1 cellular context compared by ENCODE assay signal in the genomic region with DNA sequence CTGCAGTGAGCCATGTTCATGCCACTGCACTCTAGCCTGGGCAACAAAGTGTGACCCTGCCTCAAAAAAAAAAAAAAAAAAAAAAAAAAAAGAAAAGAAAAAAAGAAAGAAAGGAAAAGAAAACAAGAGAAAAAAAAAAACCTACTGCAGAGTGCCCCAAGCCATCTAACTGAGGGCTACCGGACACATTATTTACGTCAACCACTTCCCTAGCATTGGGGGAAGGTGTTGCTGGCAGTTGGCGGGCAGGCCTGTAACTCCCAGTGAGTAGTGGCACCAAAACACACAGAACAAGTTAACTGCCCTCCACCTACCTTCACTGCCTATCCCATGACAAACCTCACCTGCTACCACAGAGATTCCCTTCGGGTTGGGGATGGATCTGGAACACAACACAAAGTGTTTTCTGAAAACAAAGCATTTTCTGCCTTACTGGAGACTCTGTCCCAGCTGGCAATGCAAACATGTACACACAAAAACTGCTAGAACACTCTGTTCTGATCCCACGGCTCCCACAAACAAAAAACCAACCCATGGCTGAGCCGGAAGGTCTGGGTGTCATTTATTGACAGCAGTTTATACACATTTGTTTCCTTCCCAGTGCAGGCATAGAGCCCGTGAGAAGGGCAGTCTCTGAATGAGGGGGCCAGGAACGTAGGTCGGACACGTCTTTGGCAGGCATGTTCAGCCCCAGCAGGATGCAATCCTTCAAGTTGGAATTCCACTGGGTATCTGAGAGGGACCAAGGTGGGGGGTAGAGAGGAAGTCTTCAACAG.
TF ChIP-seq lines count a peak whose summit lies in the region.

No MANE protein-coding gene starts in this region.

TF ChIP-seq in WTC11, 78 proteins besides CTCF, POLR2A, EP300 and RAD21 (continued from another document):
- TF ChIP-seq, protein P1, sequence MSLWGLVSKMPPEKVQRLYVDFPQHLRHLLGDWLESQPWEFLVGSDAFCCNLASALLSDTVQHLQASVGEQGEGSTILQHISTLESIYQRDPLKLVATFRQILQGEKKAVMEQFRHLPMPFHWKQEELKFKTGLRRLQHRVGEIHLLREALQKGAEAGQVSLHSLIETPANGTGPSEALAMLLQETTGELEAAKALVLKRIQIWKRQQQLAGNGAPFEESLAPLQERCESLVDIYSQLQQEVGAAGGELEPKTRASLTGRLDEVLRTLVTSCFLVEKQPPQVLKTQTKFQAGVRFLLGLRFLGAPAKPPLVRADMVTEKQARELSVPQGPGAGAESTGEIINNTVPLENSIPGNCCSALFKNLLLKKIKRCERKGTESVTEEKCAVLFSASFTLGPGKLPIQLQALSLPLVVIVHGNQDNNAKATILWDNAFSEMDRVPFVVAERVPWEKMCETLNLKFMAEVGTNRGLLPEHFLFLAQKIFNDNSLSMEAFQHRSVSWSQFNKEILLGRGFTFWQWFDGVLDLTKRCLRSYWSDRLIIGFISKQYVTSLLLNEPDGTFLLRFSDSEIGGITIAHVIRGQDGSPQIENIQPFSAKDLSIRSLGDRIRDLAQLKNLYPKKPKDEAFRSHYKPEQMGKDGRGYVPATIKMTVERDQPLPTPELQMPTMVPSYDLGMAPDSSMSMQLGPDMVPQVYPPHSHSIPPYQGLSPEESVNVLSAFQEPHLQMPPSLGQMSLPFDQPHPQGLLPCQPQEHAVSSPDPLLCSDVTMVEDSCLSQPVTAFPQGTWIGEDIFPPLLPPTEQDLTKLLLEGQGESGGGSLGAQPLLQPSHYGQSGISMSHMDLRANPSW (CRISPR knock-in tag; conservative IDR thresholded peaks at IDR 0.05; ENCODE audit: low read depth): no peak
